Comparison of ENCODE assay signal across 22 cellular contexts in genomic region chr21:37077403-37077802, GRCh38.
"Had no signal": no experiment of that assay in that cellular context is flagged by ENCODE, and none has a peak within 500 bp of the region (broad histone marks: within the 10 kb centered on the region; RNA-seq: fewer than 3 reads in every experiment).

No MANE protein-coding gene starts in this region.

- H3K27me3 Mint-ChIP-seq: activated B cell treated with CpG ODN at 0.5 μM for 24 hours; dendritic cell treated with granulocyte-macrophage colony-stimulating factor and Interleukin-4, amounts not matched to agents 40 ng/mL and 50 ng/mL, for 4 days; naive thymus-derived CD8-positive, alpha-beta T cell had no signal

- H3K4me3 Mint-ChIP-seq: activated B cell treated with CpG ODN at 0.5 μM for 24 hours; dendritic cell treated with granulocyte-macrophage colony-stimulating factor and Interleukin-4, amounts not matched to agents 40 ng/mL and 50 ng/mL, for 4 days; T-helper 1 cell treated with Interleukin-12 subunit alpha and Interleukin-12 subunit beta and Interleukin-4 antibody, amounts not matched to agents 30 μg/mL and 1 μg/mL, for 36 hours had no signal

- DNase-seq: activated B cell treated with CpG ODN at 0.5 μM for 24 hours; activated CD4-positive, alpha-beta T cell treated with anti-CD3 and anti-CD28 coated beads for 4 hours; activated CD4-positive, alpha-beta T cell treated with anti-CD3 and anti-CD28 coated beads, Interleukin-2, amount 50 U/mL, for 48 hours; activated gamma-delta T cell; activated naive CD4-positive, alpha-beta T cell treated with anti-CD3 and anti-CD28 coated beads, Interleukin-2, amount 50 U/mL, for 16 hours; effector CD4-positive, alpha-beta T cell; erythroblast; foreskin fibroblast; heart right ventricle; left lung; naive thymus-derived CD8-positive, alpha-beta T cell; pancreas; psoas muscle; stimulated activated CD4-positive, alpha-beta T cell treated with anti-CD3 and anti-CD28 coated beads, Interleukin-4, amount 100 ng/mL, for 24 hours; stimulated activated naive CD8-positive, alpha-beta T cell treated with anti-CD3 and anti-CD28 coated beads, Interleukin-15, Interleukin-2, amounts not matched to agents 100 U/mL and 50 U/mL, for 24 hours; T1000; thyroid gland; upper lobe of right lung had no signal

- H3K27me3 ChIP-seq: heart right ventricle, left lung, neutrophil, pancreas, right atrium auricular region, thyroid gland, upper lobe of right lung had no signal

- H3K4me3 ChIP-seq: heart right ventricle, left lung, pancreas, psoas muscle, right atrium auricular region, thyroid gland, upper lobe of right lung had no signal

- H3K27ac Mint-ChIP-seq: activated B cell treated with CpG ODN at 0.5 μM for 24 hours; dendritic cell treated with granulocyte-macrophage colony-stimulating factor and Interleukin-4, amounts not matched to agents 40 ng/mL and 50 ng/mL, for 4 days; T-helper 1 cell treated with Interleukin-12 subunit alpha and Interleukin-12 subunit beta and Interleukin-4 antibody, amounts not matched to agents 30 μg/mL and 1 μg/mL, for 36 hours had no signal

- H3K9me3 ChIP-seq: neutrophil, pancreas, thyroid gland, upper lobe of right lung had no signal

- H3K9me3 Mint-ChIP-seq: dendritic cell treated with granulocyte-macrophage colony-stimulating factor and Interleukin-4, amounts not matched to agents 40 ng/mL and 50 ng/mL, for 4 days; T-helper 1 cell treated with Interleukin-12 subunit alpha and Interleukin-12 subunit beta and Interleukin-4 antibody, amounts not matched to agents 30 μg/mL and 1 μg/mL, for 36 hours had no signal

- FAIRE-seq: pancreas had no signal

- H3K27ac ChIP-seq: heart right ventricle, left lung, neutrophil, pancreas, psoas muscle, right atrium auricular region, thyroid gland, upper lobe of right lung had no signal

- ATAC-seq: heart right ventricle; left lung; naive thymus-derived CD8-positive, alpha-beta T cell; pancreas; psoas muscle; stimulated activated naive CD8-positive, alpha-beta T cell treated with anti-CD3 and anti-CD28 coated beads, Interleukin-15, Interleukin-2, amounts not matched to agents 100 U/mL and 50 U/mL, for 24 hours; upper lobe of right lung had no signal

- H3K36me3 ChIP-seq: heart right ventricle, left lung, neutrophil, pancreas, right atrium auricular region, thyroid gland, upper lobe of right lung had no signal
